ENCODE assay signal across 9 cellular contexts in genomic region chr9:71680189-71680983, GRCh38.
A peak's percentile ranks its signal among the peaks of the same experiment; 100 is the strongest.
DNase-seq lines count a peak whose midpoint lies in the region; ATAC-seq and TF ChIP-seq lines count a peak whose summit lies in the region.
"Had no signal": no experiment of that assay in that cellular context is flagged by ENCODE, and none has a peak within 500 bp of the region (broad histone marks: within the 10 kb centered on the region; RNA-seq: fewer than 3 reads in every experiment).

No MANE protein-coding gene starts in this region.

- H3K27ac Mint-ChIP-seq in activated CD4-positive, alpha-beta T cell treated with anti-CD3 and anti-CD28 coated beads for 36 hours: no peak overlapping the region

- WGBS in sigmoid colon, 2 donors: 36 to 49% methylated on average over 5 of the region's 5 CpGs

- peak; percentile 43 for ATAC-seq in GM19452 (IDR thresholded peaks at IDR 0.05; ENCODE audit: unreplicated experiment)
- ATAC-seq in activated CD4-positive, alpha-beta T cell treated with anti-CD3 and anti-CD28 coated beads for 36 hours: no peak

- in situ Hi-C loops in ACHN (cut with HindIII; ENCODE audit: low pct_ligation_motif_present, low pct_unique_long_range_greater_than_20kb, low sequenced_read_pairs): no loop called here

- peak overlapping the region in 3 of 4 donors; percentile 46 to 68 (median 62) for H3K27ac ChIP-seq in sigmoid colon

- TF ChIP-seq POLR2A in sigmoid colon (IDR thresholded peaks at IDR 0.05): no peak

- H3K4me3 ChIP-seq in sigmoid colon: no peak overlapping the region

- peaks cover 34% of the 10 kb centered on the region for H3K4me1 Mint-ChIP-seq in activated CD4-positive, alpha-beta T cell treated with anti-CD3 and anti-CD28 coated beads for 36 hours

- CTCF ChIA-PET in activated CD4-positive, alpha-beta T cell treated with anti-CD3 and anti-CD28 coated beads for 36 hours (lab: Charles Lee): interaction anchor here (1.0 to 1.6 kb wide), 4 partner anchors 9 to 17 kb away, joined by 3 to 5 read pairs (median 5); no protein-coding TSS in a partner anchor

- no peak overlapping the region for H3K4me3 Mint-ChIP-seq in activated CD4-positive, alpha-beta T cell treated with anti-CD3 and anti-CD28 coated beads for 36 hours

- TF ChIP-seq CTCF in sigmoid colon (IDR thresholded peaks at IDR 0.05): no peak

- no peaks in the 10 kb centered on the region for H3K9me3 ChIP-seq in sigmoid colon

- peaks cover 0 to 45% (median 31%) of the 10 kb centered on the region in 4 donors for H3K4me1 ChIP-seq in sigmoid colon

- no peak for TF ChIP-seq EP300 in sigmoid colon (IDR thresholded peaks at IDR 0.05)

- POLR2A ChIA-PET in activated CD4-positive, alpha-beta T cell treated with anti-CD3 and anti-CD28 coated beads for 36 hours (lab: Charles Lee): no interaction called here

- no peaks in the 10 kb centered on the region for H3K9me3 Mint-ChIP-seq in activated CD4-positive, alpha-beta T cell treated with anti-CD3 and anti-CD28 coated beads for 36 hours (ENCODE audit: low read depth)

- intact Hi-C loops in sigmoid colon (cut with DNase I): loop anchor here (5.0 kb wide), 1 partner anchor 87 kb away; the partner anchor contains the start of gene CEMIP2
- intact Hi-C loops in activated CD4-positive, alpha-beta T cell treated with anti-CD3 and anti-CD28 coated beads for 36 hours (cut with DNase I, micrococcal nuclease): no loop called here

- no peaks in the 10 kb centered on the region for H3K36me3 ChIP-seq in sigmoid colon

- no peaks in the 10 kb centered on the region for H3K27me3 ChIP-seq in sigmoid colon

- no peaks in the 10 kb centered on the region for H3K27me3 Mint-ChIP-seq in activated CD4-positive, alpha-beta T cell treated with anti-CD3 and anti-CD28 coated beads for 36 hours

- H3K36me3 Mint-ChIP-seq in activated CD4-positive, alpha-beta T cell treated with anti-CD3 and anti-CD28 coated beads for 36 hours (ENCODE audit: low read depth): peaks cover 7% of the 10 kb centered on the region

- DNase-seq in OCI-M1 (lab: John Stamatoyannopoulos, UW): peak; percentile 12
- peak; percentile 59 for DNase-seq in fibroblast of peridontal ligament (ENCODE audit: extremely low read depth)
- no peak for DNase-seq in sigmoid colon
- no peak for DNase-seq in activated CD4-positive, alpha-beta T cell treated with anti-CD3 and anti-CD28 coated beads for 36 hours
- no peak for DNase-seq in ACHN
- no peak for DNase-seq in hippocampal formation (lab: John Stamatoyannopoulos, UW)
- no peak for DNase-seq in NCI-H345 (lab: John Stamatoyannopoulos, UW)
- DNase-seq: NCI-H2081 had no signal

Comparison
In these comparisons a context has a peak if more than half of its experiments do, and no peak if none do; other contexts are left out.
1. DNase-seq: peak in OCI-M1 (single experiment) and fibroblast of peridontal ligament (single experiment); none in sigmoid colon (single experiment), activated CD4-positive, alpha-beta T cell treated with anti-CD3 and anti-CD28 coated beads for 36 hours (single experiment), ACHN (single experiment), hippocampal formation (0 of 2) and NCI-H345 (single experiment).